In the genomic region with DNA sequence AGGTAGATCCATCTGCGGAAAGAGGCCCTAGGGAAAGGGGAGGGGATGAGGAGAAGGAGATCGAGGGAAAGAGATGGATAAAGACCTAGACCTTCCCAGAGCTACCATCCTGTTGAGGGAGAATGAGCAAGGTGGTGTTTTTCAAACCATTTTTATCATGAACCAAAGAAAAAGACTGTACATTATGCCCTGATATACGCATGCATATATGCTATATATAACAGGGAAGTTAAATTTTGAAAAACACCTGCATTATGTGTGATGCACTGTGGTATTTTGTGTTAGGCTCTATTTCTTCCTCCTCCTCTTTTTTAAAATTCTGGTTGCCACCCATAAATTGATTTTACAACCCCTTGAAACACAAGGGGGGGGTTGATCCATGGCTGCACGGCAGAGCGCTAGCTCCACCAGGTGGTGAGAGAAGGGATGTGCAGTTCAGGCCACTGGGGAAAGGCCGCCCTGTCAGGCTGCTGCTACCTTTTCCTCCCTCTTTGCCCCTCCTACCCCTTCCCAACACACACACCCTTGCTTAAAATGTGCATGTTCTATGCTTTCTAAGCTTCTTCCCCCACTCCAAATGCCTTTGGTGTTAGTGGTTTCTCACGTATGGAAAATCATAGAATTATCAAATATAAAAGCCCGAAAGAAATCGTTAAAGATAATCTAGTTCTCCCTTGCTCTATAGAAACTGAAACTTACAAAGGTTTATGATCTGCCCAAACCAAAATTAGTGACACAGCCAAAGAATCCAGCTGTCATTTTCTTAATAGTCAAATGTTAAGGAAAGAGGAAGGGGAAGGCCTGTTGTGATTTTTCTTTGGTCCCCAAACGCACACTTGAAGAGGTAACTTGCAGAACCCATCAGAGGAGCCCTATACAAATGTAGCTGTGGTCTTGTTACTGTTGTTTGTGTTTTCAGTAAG, we compare ENCODE assay signal across 8 cellular contexts.
A peak's percentile ranks its signal among the peaks of the same experiment; 100 is the strongest.
DNase-seq lines count a peak whose midpoint lies in the region; ATAC-seq and TF ChIP-seq lines count a peak whose summit lies in the region.

No MANE protein-coding gene starts in this region.

- TF ChIP-seq CTCF in CD8-positive, alpha-beta T cell (IDR thresholded peaks at IDR 0.05), result peak; percentile 9
- TF ChIP-seq CTCF in foreskin keratinocyte (conservative IDR thresholded peaks at IDR 0.05), result peak; percentile 95

- peaks cover 4% of the 10 kb centered on the region for H3K27me3 ChIP-seq in CD8-positive, alpha-beta T cell (ENCODE audit: insufficient read depth, low read length)
- H3K27me3 ChIP-seq in foreskin keratinocyte, result peaks cover 38% of the 10 kb centered on the region

- CTCF ChIA-PET in CD8-positive, alpha-beta T cell (lab: Charles Lee), result interaction anchor here (1.0 kb wide), 1 partner anchor 9 kb away, joined by 3 read pairs; no protein-coding TSS in a partner anchor
- CTCF ChIA-PET in activated CD4-positive, alpha-beta T cell treated with anti-CD3 and anti-CD28 coated beads, Interleukin-2, amount 10 ng/mL, durations not matched to agents 7 days and 5 days (lab: Charles Lee), result interaction anchor here (0.9 to 1.1 kb wide), 2 partner anchors 10 to 21 kb away, joined by 3 read pairs; no protein-coding TSS in a partner anchor

- no peak overlapping the region for H3K4me3 Mint-ChIP-seq in CD8-positive, alpha-beta T cell
- H3K4me3 Mint-ChIP-seq in activated CD4-positive, alpha-beta T cell treated with anti-CD3 and anti-CD28 coated beads, Interleukin-2, amount 10 ng/mL, durations not matched to agents 7 days and 5 days, result no peak overlapping the region

- H3K4me1 Mint-ChIP-seq in CD8-positive, alpha-beta T cell (ENCODE audit: low read depth), result no peaks in the 10 kb centered on the region
- H3K4me1 Mint-ChIP-seq in activated CD4-positive, alpha-beta T cell treated with anti-CD3 and anti-CD28 coated beads, Interleukin-2, amount 10 ng/mL, durations not matched to agents 7 days and 5 days, result no peaks in the 10 kb centered on the region

- peaks cover 12% of the 10 kb centered on the region for H3K27me3 Mint-ChIP-seq in CD8-positive, alpha-beta T cell (ENCODE audit: low read depth)
- H3K27me3 Mint-ChIP-seq in activated CD4-positive, alpha-beta T cell treated with anti-CD3 and anti-CD28 coated beads, Interleukin-2, amount 10 ng/mL, durations not matched to agents 7 days and 5 days, result peaks cover 21% of the 10 kb centered on the region

- H3K9me3 ChIP-seq in CD8-positive, alpha-beta T cell (ENCODE audit: low read length), result no peaks in the 10 kb centered on the region

- intact Hi-C loops in CD8-positive, alpha-beta T cell (cut with DNase I, micrococcal nuclease), result no loop called here

- H3K9me3 Mint-ChIP-seq in CD8-positive, alpha-beta T cell, result no peaks in the 10 kb centered on the region
- H3K9me3 Mint-ChIP-seq in activated CD4-positive, alpha-beta T cell treated with anti-CD3 and anti-CD28 coated beads, Interleukin-2, amount 10 ng/mL, durations not matched to agents 7 days and 5 days, result no peaks in the 10 kb centered on the region

- DNase-seq in CD8-positive, alpha-beta T cell, result no peak
- DNase-seq in NCI-H2107 treated with DMSO at 0.1 percent for 48 hours (lab: John Stamatoyannopoulos, UW; ENCODE audit: unreplicated experiment) (peak; percentile 59), foreskin keratinocyte (peak in 1 of 2 donors; percentile 11), pons (ENCODE audit: low spot score) (peak; percentile 37), T-helper 9 cell (no peak)
- peak; percentile 30 for DNase-seq in activated CD4-positive, alpha-beta T cell treated with anti-CD3 and anti-CD28 coated beads, Interleukin-2, amount 10 ng/mL, durations not matched to agents 7 days and 5 days

- POLR2A ChIA-PET in CD8-positive, alpha-beta T cell (lab: Charles Lee), result no interaction called here
- POLR2A ChIA-PET in activated CD4-positive, alpha-beta T cell treated with anti-CD3 and anti-CD28 coated beads, Interleukin-2, amount 10 ng/mL, durations not matched to agents 7 days and 5 days (lab: Charles Lee), result no interaction called here

- no peak for ATAC-seq in CD8-positive, alpha-beta T cell
- ATAC-seq in GM21447 (IDR thresholded peaks at IDR 0.05; ENCODE audit: unreplicated experiment), result peak; percentile 51
- peak; percentile 71 for ATAC-seq in foreskin keratinocyte
- no peak for ATAC-seq in GM19467 (IDR thresholded peaks at IDR 0.05; ENCODE audit: unreplicated experiment)

- H3K36me3 Mint-ChIP-seq in CD8-positive, alpha-beta T cell, result no peaks in the 10 kb centered on the region
- H3K36me3 Mint-ChIP-seq in activated CD4-positive, alpha-beta T cell treated with anti-CD3 and anti-CD28 coated beads, Interleukin-2, amount 10 ng/mL, durations not matched to agents 7 days and 5 days (ENCODE audit: low read depth), result no peaks in the 10 kb centered on the region

- H3K36me3 ChIP-seq in CD8-positive, alpha-beta T cell (ENCODE audit: insufficient read depth, low read length), result no peaks in the 10 kb centered on the region

- H3K4me3 ChIP-seq in CD8-positive, alpha-beta T cell (ENCODE audit: low read depth, low read length), result no peak overlapping the region

- H3K27ac ChIP-seq in CD8-positive, alpha-beta T cell (ENCODE audit: low read depth, low read length), result no peak overlapping the region
- H3K27ac ChIP-seq in foreskin keratinocyte, result no peak overlapping the region

- H3K4me1 ChIP-seq in CD8-positive, alpha-beta T cell (ENCODE audit: insufficient read depth, low read length), result no peaks in the 10 kb centered on the region
- H3K4me1 ChIP-seq in foreskin keratinocyte, result no peaks in the 10 kb centered on the region

- H3K27ac Mint-ChIP-seq in CD8-positive, alpha-beta T cell, result no peak overlapping the region
- no peak overlapping the region for H3K27ac Mint-ChIP-seq in activated CD4-positive, alpha-beta T cell treated with anti-CD3 and anti-CD28 coated beads, Interleukin-2, amount 10 ng/mL, durations not matched to agents 7 days and 5 days

Comparison
In these comparisons a context has a peak if more than half of its experiments do, and no peak if none do; other contexts are left out.
1. ATAC-seq: peak in GM21447 (single experiment) and foreskin keratinocyte (single experiment); none in CD8-positive, alpha-beta T cell (single experiment) and GM19467 (single experiment).
2. DNase-seq: peak in NCI-H2107 treated with DMSO at 0.1 percent for 48 hours (single experiment), activated CD4-positive, alpha-beta T cell treated with anti-CD3 and anti-CD28 coated beads, Interleukin-2, amount 10 ng/mL, durations not matched to agents 7 days and 5 days (single experiment) and pons (single experiment); none in CD8-positive, alpha-beta T cell (0 of 7) and T-helper 9 cell (single experiment).